25 cellular contexts compared by ENCODE assay signal in the genomic region with DNA sequence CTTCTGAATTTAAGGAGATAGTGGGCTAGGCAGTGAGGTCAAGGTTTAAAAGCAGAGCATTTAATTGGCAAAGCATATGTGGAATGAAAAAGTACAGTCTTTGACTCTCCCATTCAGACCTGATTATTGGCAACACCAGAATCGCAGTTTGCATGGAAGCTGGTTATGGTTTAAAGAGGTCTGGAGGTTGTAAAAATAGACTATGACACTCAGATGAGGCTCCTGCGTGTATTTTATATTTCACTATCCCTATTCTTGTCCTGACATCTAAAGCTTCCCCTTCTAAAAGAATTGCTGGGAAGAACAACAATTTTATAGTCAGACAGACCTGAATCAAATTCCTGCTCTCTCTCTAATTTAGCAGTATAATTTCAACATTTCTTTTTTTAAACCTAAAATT.
"Had no signal": no experiment of that assay in that cellular context is flagged by ENCODE, and none has a peak within 500 bp of the region (broad histone marks: within the 10 kb centered on the region; RNA-seq: fewer than 3 reads in every experiment).

No MANE protein-coding gene starts in this region.

- ATAC-seq: gastrocnemius medialis; left lung; natural killer cell treated with Interleukin-12 subunit alpha and Interleukin-12 subunit beta and Interleukin-15 and Interleukin-18, amount 100 ng/mL, for 72 hours; right lobe of liver; stimulated activated effector memory CD8-positive, alpha-beta T cell treated with anti-CD3 and anti-CD28 coated beads, Interleukin-12 subunit alpha, Interleukin-12 subunit beta, amount 100 ng/mL, for 72 hours; stimulated activated naive CD8-positive, alpha-beta T cell treated with anti-CD3 and anti-CD28 coated beads, Interleukin-15, Interleukin-2, amounts not matched to agents 100 U/mL and 50 U/mL, for 24 hours had no signal

- H3K9me3 Mint-ChIP-seq: neural progenitor cell had no signal

- H3K27ac ChIP-seq: coronary artery, epithelial cell of prostate, esophagus muscularis mucosa, gastrocnemius medialis, left lung, neural progenitor cell, ovary, right lobe of liver, tibial artery, upper lobe of left lung, uterus had no signal

- H3K9me3 ChIP-seq: esophagus muscularis mucosa, gastrocnemius medialis, left lung, ovary, right lobe of liver, tibial artery, upper lobe of left lung, uterus had no signal

- H3K4me1 Mint-ChIP-seq: stimulated activated effector memory CD8-positive, alpha-beta T cell treated with anti-CD3 and anti-CD28 coated beads, Interleukin-12 subunit alpha, Interleukin-12 subunit beta, amount 100 ng/mL, for 72 hours had no signal

- H3K4me3 Mint-ChIP-seq: natural killer cell treated with Interleukin-12 subunit alpha and Interleukin-12 subunit beta and Interleukin-15 and Interleukin-18, amount 100 ng/mL, for 72 hours; neural progenitor cell; stimulated activated effector memory CD8-positive, alpha-beta T cell treated with anti-CD3 and anti-CD28 coated beads, Interleukin-12 subunit alpha, Interleukin-12 subunit beta, amount 100 ng/mL, for 72 hours had no signal

- H3K4me1 ChIP-seq: gastrocnemius medialis, left lung, neural progenitor cell, right lobe of liver, upper lobe of left lung, uterus had no signal

- H3K36me3 ChIP-seq: esophagus muscularis mucosa, gastrocnemius medialis, left lung, neural progenitor cell, ovary, right lobe of liver, tibial artery, upper lobe of left lung, uterus had no signal

- H3K27me3 ChIP-seq: esophagus muscularis mucosa, gastrocnemius medialis, left lung, neural progenitor cell, ovary, right lobe of liver, tibial artery, upper lobe of left lung, uterus had no signal

- H3K36me3 Mint-ChIP-seq: natural killer cell treated with Interleukin-12 subunit alpha and Interleukin-12 subunit beta and Interleukin-15 and Interleukin-18, amount 100 ng/mL, for 72 hours; neural progenitor cell; stimulated activated effector memory CD8-positive, alpha-beta T cell treated with anti-CD3 and anti-CD28 coated beads, Interleukin-12 subunit alpha, Interleukin-12 subunit beta, amount 100 ng/mL, for 72 hours had no signal

- DNase-seq: central memory CD4-positive, alpha-beta T cell; effector CD8-positive, alpha-beta T cell; gastrocnemius medialis; glutamatergic neuron; hippocampal formation; kidney glomerular epithelial cell; left lung; mesenchymal stem cell; midbrain; nucleus accumbens; ovary; right lobe of liver; stimulated activated CD4-positive, alpha-beta T cell treated with anti-CD3 and anti-CD28 coated beads, Interleukin-4, amount 100 ng/mL, for 1 hour; stimulated activated CD8-positive, alpha-beta memory T cell treated with anti-CD3 and anti-CD28 coated beads, Interleukin-4, amount 100 ng/mL, for 48 hours; stimulated activated naive CD8-positive, alpha-beta T cell treated with anti-CD3 and anti-CD28 coated beads, Interleukin-15, Interleukin-2, amounts not matched to agents 100 U/mL and 50 U/mL, for 24 hours; tibial artery; upper lobe of left lung; uterus had no signal

- H3K9ac ChIP-seq: neural progenitor cell had no signal

- H3K4me2 ChIP-seq: neural progenitor cell had no signal

- H3K27ac Mint-ChIP-seq: natural killer cell treated with Interleukin-12 subunit alpha and Interleukin-12 subunit beta and Interleukin-15 and Interleukin-18, amount 100 ng/mL, for 72 hours; neural progenitor cell; stimulated activated effector memory CD8-positive, alpha-beta T cell treated with anti-CD3 and anti-CD28 coated beads, Interleukin-12 subunit alpha, Interleukin-12 subunit beta, amount 100 ng/mL, for 72 hours had no signal

- H3K4me3 ChIP-seq: coronary artery, esophagus muscularis mucosa, gastrocnemius medialis, left lung, lung, neural progenitor cell, ovary, right lobe of liver, tibial artery, upper lobe of left lung, uterus had no signal

- H2AFZ ChIP-seq: neural progenitor cell had no signal

- H3K27me3 Mint-ChIP-seq: natural killer cell treated with Interleukin-12 subunit alpha and Interleukin-12 subunit beta and Interleukin-15 and Interleukin-18, amount 100 ng/mL, for 72 hours had no signal
